Comparison of ENCODE assay signal across 1 cellular context in genomic region chr11:10897150-10897549, GRCh38.
TF ChIP-seq lines count a peak whose summit lies in the region.

No MANE protein-coding gene starts in this region.

TF ChIP-seq in IMR-90, 13 proteins besides CTCF, POLR2A, EP300 and RAD21 (continued from another document):
- no peak for TF ChIP-seq ELK1 (IDR thresholded peaks at IDR 0.05; ENCODE audit: borderline replicate concordance, low read depth, low read length)
- no peak for TF ChIP-seq RFX5 (IDR thresholded peaks at IDR 0.05; ENCODE audit: low read depth, low read length)
- no peak for TF ChIP-seq MAZ (IDR thresholded peaks at IDR 0.05; ENCODE audit: borderline replicate concordance, low read depth, low read length)
- no peak for TF ChIP-seq NFE2L2 (IDR thresholded peaks at IDR 0.05; ENCODE audit: low read depth, low read length)
- no peak for TF ChIP-seq RCOR1 (IDR thresholded peaks at IDR 0.05; ENCODE audit: insufficient replicate concordance, low read length)
